9 cellular contexts compared by ENCODE assay signal in genomic region chr1:197915797-197916686, GRCh38. TPM values are rescaled to one million over a fixed set of nuclear protein-coding genes. Genes with fewer than 3 reads are reported as not detected.
A peak's percentile ranks its signal among the peaks of the same experiment; 100 is the strongest.
DNase-seq lines count a peak whose midpoint lies in the region; ATAC-seq and TF ChIP-seq lines count a peak whose summit lies in the region.
"Had no signal": no experiment of that assay in that cellular context is flagged by ENCODE, and none has a peak within 500 bp of the region (broad histone marks: within the 10 kb centered on the region; RNA-seq: fewer than 3 reads in every experiment).

No MANE protein-coding gene starts in this region.

- H3K9me3 ChIP-seq in AG04450 (ENCODE audit: control insufficient read depth, insufficient read depth, low read length): peaks cover 17% of the 10 kb centered on the region
- H3K9me3 ChIP-seq: neutrophil had no signal

- peaks cover 97% of the 10 kb centered on the region for H3K27me3 Mint-ChIP-seq in activated naive CD8-positive, alpha-beta T cell treated with anti-CD3 and anti-CD28 coated beads, Interleukin-2, amount 50 U/mL, for 24 hours

- peak overlapping the region; percentile 72 for H3K4me3 Mint-ChIP-seq in activated naive CD8-positive, alpha-beta T cell treated with anti-CD3 and anti-CD28 coated beads, Interleukin-2, amount 50 U/mL, for 24 hours
- H3K4me3 Mint-ChIP-seq in stimulated activated effector memory CD8-positive, alpha-beta T cell treated with anti-CD3 and anti-CD28 coated beads, Interleukin-12 subunit alpha, Interleukin-12 subunit beta, amount 100 ng/mL, for 72 hours: peak overlapping the region; percentile 75

- no peaks in the 10 kb centered on the region for H3K36me3 Mint-ChIP-seq in activated naive CD8-positive, alpha-beta T cell treated with anti-CD3 and anti-CD28 coated beads, Interleukin-2, amount 50 U/mL, for 24 hours (ENCODE audit: low read depth)
- H3K36me3 Mint-ChIP-seq in stimulated activated effector memory CD8-positive, alpha-beta T cell treated with anti-CD3 and anti-CD28 coated beads, Interleukin-12 subunit alpha, Interleukin-12 subunit beta, amount 100 ng/mL, for 72 hours: peaks cover 11% of the 10 kb centered on the region

- peaks cover 98% of the 10 kb centered on the region for H3K27me3 ChIP-seq in AG04450 (ENCODE audit: control insufficient read depth, insufficient read depth, low read length)

- in situ Hi-C loops in GM13976 (cut with MboI; ENCODE audit: low sequenced_read_pairs, unreplicated experiment): no loop called here

- ATAC-seq in activated naive CD8-positive, alpha-beta T cell treated with anti-CD3 and anti-CD28 coated beads, Interleukin-2, amount 50 U/mL, for 24 hours: no peak
- peak; percentile 4 for ATAC-seq in stimulated activated effector memory CD8-positive, alpha-beta T cell treated with anti-CD3 and anti-CD28 coated beads, Interleukin-12 subunit alpha, Interleukin-12 subunit beta, amount 100 ng/mL, for 72 hours
- ATAC-seq in HG02571 (IDR thresholded peaks at IDR 0.05; ENCODE audit: unreplicated experiment) (no peak), HG03469 (IDR thresholded peaks at IDR 0.05; ENCODE audit: unreplicated experiment) (no peak)

- no peak overlapping the region for H3K27ac Mint-ChIP-seq in activated naive CD8-positive, alpha-beta T cell treated with anti-CD3 and anti-CD28 coated beads, Interleukin-2, amount 50 U/mL, for 24 hours
- H3K27ac Mint-ChIP-seq in stimulated activated effector memory CD8-positive, alpha-beta T cell treated with anti-CD3 and anti-CD28 coated beads, Interleukin-12 subunit alpha, Interleukin-12 subunit beta, amount 100 ng/mL, for 72 hours: no peak overlapping the region

- POLR2A ChIA-PET in AG04450 (lab: Yijun Ruan, JAX): interaction anchor here (1.8 kb wide), 1 partner anchor 13 kb away, joined by 4 read pairs; the partner anchor contains the start of gene C1orf53

- no peaks in the 10 kb centered on the region for H3K9me3 Mint-ChIP-seq in activated naive CD8-positive, alpha-beta T cell treated with anti-CD3 and anti-CD28 coated beads, Interleukin-2, amount 50 U/mL, for 24 hours
- no peaks in the 10 kb centered on the region for H3K9me3 Mint-ChIP-seq in stimulated activated effector memory CD8-positive, alpha-beta T cell treated with anti-CD3 and anti-CD28 coated beads, Interleukin-12 subunit alpha, Interleukin-12 subunit beta, amount 100 ng/mL, for 72 hours

- H3K4me1 Mint-ChIP-seq in activated naive CD8-positive, alpha-beta T cell treated with anti-CD3 and anti-CD28 coated beads, Interleukin-2, amount 50 U/mL, for 24 hours: peaks cover 79% of the 10 kb centered on the region
- H3K4me1 Mint-ChIP-seq in stimulated activated effector memory CD8-positive, alpha-beta T cell treated with anti-CD3 and anti-CD28 coated beads, Interleukin-12 subunit alpha, Interleukin-12 subunit beta, amount 100 ng/mL, for 72 hours: peaks cover 89% of the 10 kb centered on the region

- no peak for DNase-seq in AG04450 (ENCODE audit: low read depth, low spot score)
- DNase-seq in GM13976 (ENCODE audit: low spot score): peak; percentile 39
- DNase-seq in NCI-H460 (ENCODE audit: extremely low read depth, low read depth): peak; percentile 89
- no peak for DNase-seq in activated naive CD8-positive, alpha-beta T cell treated with anti-CD3 and anti-CD28 coated beads, Interleukin-2, amount 50 U/mL, for 24 hours
- peak; percentile 75 for DNase-seq in hepatic stellate cell (ENCODE audit: low spot score)
- DNase-seq in stimulated activated effector memory CD8-positive, alpha-beta T cell treated with anti-CD3 and anti-CD28 coated beads, Interleukin-12 subunit alpha, Interleukin-12 subunit beta, amount 100 ng/mL, for 72 hours (ENCODE audit: low spot score in 2 of 2): no peak

- peak overlapping the region; percentile 47 for H3K4me3 ChIP-seq in AG04450 (ENCODE audit: low read depth, low read length)

- CTCF ChIA-PET in AG04450 (lab: Charles Lee): interaction anchor here (0.5 to 6.4 kb wide), 22 partner anchors 8 to 516 kb away, joined by 3 to 38 read pairs (median 6); partner anchors contain the start of gene C1orf53

- H3K27ac ChIP-seq in AG04450 (ENCODE audit: low read depth, low read length): no peak overlapping the region
- H3K27ac ChIP-seq: neutrophil had no signal

- peak; percentile 76 for TF ChIP-seq CTCF in AG04450 (IDR thresholded peaks at IDR 0.05; ENCODE audit: low read depth, low read length)
- TF ChIP-seq CTCF in GM13976 (IDR thresholded peaks at IDR 0.05; ENCODE audit: borderline replicate concordance, control extremely low read depth, extremely low read depth, insufficient read depth, missing control alignments): peak; percentile 18

RNA-seq across cellular contexts. Expression of gene LHX9, which starts 1.1 kb away (rescaled TPM):
- not detected in 2 replicates for polyA plus RNA-seq in AG04450 (2011; rRNA removed)
- 0.14 TPM in 1 of 2 replicates, not detected in the other for polyA minus RNA-seq in AG04450 (2011; rRNA and poly(A)+ RNA removed)
- 1.5 and 2.5 TPM in 2 replicates for total RNA-seq in NCI-H460 (2014; rRNA removed; shearing (Covaris generic))
- 0.10 and 0.13 TPM in 2 replicates for polyA plus RNA-seq in NCI-H460 (2014; cell fraction: nucleus; rRNA removed)

RNA-seq across cellular contexts. Expression of gene C1orf53, which starts 13.6 kb away (rescaled TPM):
- 6.2 and 6.4 TPM in 2 replicates for polyA plus RNA-seq in AG04450 (2011; rRNA removed)
- polyA minus RNA-seq in AG04450 (2011; rRNA and poly(A)+ RNA removed): 1.6 TPM in 1 of 2 replicates, not detected in the other
- total RNA-seq in NCI-H460 (2014; rRNA removed; shearing (Covaris generic)): 8.9 and 10.6 TPM in 2 replicates
- 14.0 and 34.1 TPM in 2 replicates for polyA plus RNA-seq in NCI-H460 (2014; cell fraction: nucleus; rRNA removed)

Comparison
In these comparisons a context has a peak if more than half of its experiments do, and no peak if none do; other contexts are left out.
1. DNase-seq: peak in GM13976 (single experiment), NCI-H460 (single experiment) and hepatic stellate cell (single experiment); none in AG04450 (single experiment), activated naive CD8-positive, alpha-beta T cell treated with anti-CD3 and anti-CD28 coated beads, Interleukin-2, amount 50 U/mL, for 24 hours (single experiment) and stimulated activated effector memory CD8-positive, alpha-beta T cell treated with anti-CD3 and anti-CD28 coated beads, Interleukin-12 subunit alpha, Interleukin-12 subunit beta, amount 100 ng/mL, for 72 hours (0 of 2).